In genomic region chr9:128275198-128276007, GRCh38 we compare ENCODE assay signal across 8 cellular contexts. TPM values are rescaled to one million over a fixed set of nuclear protein-coding genes. Genes with fewer than 3 reads are reported as not detected.
DNase-seq lines count a peak whose midpoint lies in the region; ATAC-seq and TF ChIP-seq lines count a peak whose summit lies in the region.

Gene GOLGA2, minus strand, starts transcription at chr9:128276007. Its CDS starts 31 bp downstream, at chr9:128275976.

- no peaks in the 10 kb centered on the region for H3K27me3 Mint-ChIP-seq in chondrocyte (ENCODE audit: low read depth)

- no peaks in the 10 kb centered on the region for H3K9me3 ChIP-seq in NT2/D1 (ENCODE audit: insufficient read depth, low read length)

- H3K4me3 ChIP-seq in ACC112 (ENCODE audit: low read depth, low read length): peak within 1 kb of the TSS; percentile 93
- H3K4me3 ChIP-seq in NT2/D1 (ENCODE audit: insufficient read length, low read depth): peak within 1 kb of the TSS; percentile 85

- peaks cover 44% of the 10 kb centered on the region for H3K4me1 Mint-ChIP-seq in chondrocyte (ENCODE audit: low read depth)

- H3K4me3 Mint-ChIP-seq in chondrocyte (ENCODE audit: unreplicated experiment): peak within 1 kb of the TSS; percentile 100

- H3K4me1 ChIP-seq in ACC112 (ENCODE audit: control insufficient read depth, insufficient read depth, low read length, unreplicated experiment) (peaks cover 18% of the 10 kb centered on the region), NT2/D1 (ENCODE audit: insufficient read depth, insufficient read length) (peaks cover 16% of the 10 kb centered on the region)

- peak within 1 kb of the TSS; percentile 82 for H3K27ac ChIP-seq in ACC112 (ENCODE audit: low read depth, low read length)

- peak within 1 kb of the TSS; percentile 96 for H3K9ac ChIP-seq in NT2/D1 (ENCODE audit: insufficient read length, low read depth)

- no peak for TF ChIP-seq CTCF in GM13976 (IDR thresholded peaks at IDR 0.05; ENCODE audit: borderline replicate concordance, control extremely low read depth, extremely low read depth, insufficient read depth, missing control alignments)
- TF ChIP-seq CTCF in chondrocyte (IDR thresholded peaks at IDR 0.05): no peak

- peaks cover 15% of the 10 kb centered on the region for H3K36me3 ChIP-seq in ACC112 (ENCODE audit: insufficient read depth, low read length)
- H3K36me3 ChIP-seq in NT2/D1 (ENCODE audit: insufficient read depth, insufficient read length, low read length): peaks cover 46% of the 10 kb centered on the region

- peaks cover 15% of the 10 kb centered on the region for H3K36me3 Mint-ChIP-seq in chondrocyte (ENCODE audit: low read depth)

- H3K27me3 ChIP-seq in ACC112 (ENCODE audit: insufficient read depth, low read length): no peaks in the 10 kb centered on the region
- no peaks in the 10 kb centered on the region for H3K27me3 ChIP-seq in NT2/D1 (ENCODE audit: insufficient read depth, insufficient read length)

- ATAC-seq in HG02642 (IDR thresholded peaks at IDR 0.05; ENCODE audit: poor library complexity, unreplicated experiment): peak; percentile 56
- peak; percentile 64 for ATAC-seq in stimulated activated naive CD8-positive, alpha-beta T cell treated with anti-CD3 and anti-CD28 coated beads, Interleukin-15, Interleukin-2, amounts not matched to agents 100 U/mL and 50 U/mL, for 24 hours

- DNase-seq in GM13976 (ENCODE audit: low spot score): peak; percentile 87
- no peak for DNase-seq in NT2/D1 (ENCODE audit: low read depth, low spot score)
- no peak for DNase-seq in chondrocyte (ENCODE audit: low spot score)
- peak; percentile 18 for DNase-seq in kidney tubule cell (ENCODE audit: low spot score)
- DNase-seq in stimulated activated naive CD8-positive, alpha-beta T cell treated with anti-CD3 and anti-CD28 coated beads, Interleukin-15, Interleukin-2, amounts not matched to agents 100 U/mL and 50 U/mL, for 24 hours: peak; percentile 35
- DNase-seq in SKM-1 treated with dmso at 0.1 percent for 144 hours (lab: John Stamatoyannopoulos, UW; ENCODE audit: unreplicated experiment): no peak

- peak within 1 kb of the TSS; percentile 96 for H3K27ac Mint-ChIP-seq in chondrocyte (ENCODE audit: unreplicated experiment)

- in situ Hi-C loops in GM13976 (cut with MboI; ENCODE audit: low sequenced_read_pairs, unreplicated experiment): no loop called here

- H2AFZ ChIP-seq in ACC112 (ENCODE audit: low read length, unreplicated experiment): peak within 1 kb of the TSS; percentile 87

- H3K79me2 ChIP-seq in ACC112 (ENCODE audit: control insufficient read depth, insufficient read depth, low read length, unreplicated experiment): peaks cover 43% of the 10 kb centered on the region

- no peaks in the 10 kb centered on the region for H3K9me3 Mint-ChIP-seq in chondrocyte (ENCODE audit: low read depth)

RNA-seq across cellular contexts. Expression of gene GOLGA2, which starts in this region (rescaled TPM):
- 201 to 243 TPM (median 210 TPM) in 3 replicates for total RNA-seq in chondrocyte

Comparison
In these comparisons a context has a peak if more than half of its experiments do, and no peak if none do; other contexts are left out.
1. DNase-seq: peak in GM13976 (single experiment), kidney tubule cell (single experiment) and stimulated activated naive CD8-positive, alpha-beta T cell treated with anti-CD3 and anti-CD28 coated beads, Interleukin-15, Interleukin-2, amounts not matched to agents 100 U/mL and 50 U/mL, for 24 hours (single experiment); none in NT2/D1 (single experiment), chondrocyte (single experiment) and SKM-1 treated with dmso at 0.1 percent for 144 hours (single experiment).